1 cellular context compared by ENCODE assay signal in the genomic region with DNA sequence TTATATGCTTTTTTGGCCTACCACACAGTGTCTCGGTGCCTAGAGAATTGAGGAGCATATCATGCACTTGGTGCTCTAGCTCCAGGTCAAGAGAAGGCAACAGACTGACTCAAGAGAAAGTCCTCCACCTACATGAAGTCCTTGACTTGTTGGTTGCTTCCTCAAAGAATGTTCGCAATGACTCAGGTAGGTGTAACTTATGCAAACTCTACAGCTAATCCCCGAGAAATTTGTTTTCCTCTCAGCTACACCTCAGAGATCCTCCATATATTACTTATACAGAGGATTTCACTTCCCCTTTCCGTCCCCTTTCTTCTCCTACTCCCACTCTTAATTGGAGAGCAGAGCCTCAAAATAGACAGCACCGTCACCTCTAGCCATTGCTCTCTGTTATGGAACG.
A peak's percentile ranks its signal among the peaks of the same experiment; 100 is the strongest.
TF ChIP-seq lines count a peak whose summit lies in the region.

No MANE protein-coding gene starts in this region.

TF ChIP-seq in GM12878, 131 proteins besides CTCF, POLR2A, EP300 and RAD21 (continued from another document and continues in another):
- TF ChIP-seq, protein P1, sequence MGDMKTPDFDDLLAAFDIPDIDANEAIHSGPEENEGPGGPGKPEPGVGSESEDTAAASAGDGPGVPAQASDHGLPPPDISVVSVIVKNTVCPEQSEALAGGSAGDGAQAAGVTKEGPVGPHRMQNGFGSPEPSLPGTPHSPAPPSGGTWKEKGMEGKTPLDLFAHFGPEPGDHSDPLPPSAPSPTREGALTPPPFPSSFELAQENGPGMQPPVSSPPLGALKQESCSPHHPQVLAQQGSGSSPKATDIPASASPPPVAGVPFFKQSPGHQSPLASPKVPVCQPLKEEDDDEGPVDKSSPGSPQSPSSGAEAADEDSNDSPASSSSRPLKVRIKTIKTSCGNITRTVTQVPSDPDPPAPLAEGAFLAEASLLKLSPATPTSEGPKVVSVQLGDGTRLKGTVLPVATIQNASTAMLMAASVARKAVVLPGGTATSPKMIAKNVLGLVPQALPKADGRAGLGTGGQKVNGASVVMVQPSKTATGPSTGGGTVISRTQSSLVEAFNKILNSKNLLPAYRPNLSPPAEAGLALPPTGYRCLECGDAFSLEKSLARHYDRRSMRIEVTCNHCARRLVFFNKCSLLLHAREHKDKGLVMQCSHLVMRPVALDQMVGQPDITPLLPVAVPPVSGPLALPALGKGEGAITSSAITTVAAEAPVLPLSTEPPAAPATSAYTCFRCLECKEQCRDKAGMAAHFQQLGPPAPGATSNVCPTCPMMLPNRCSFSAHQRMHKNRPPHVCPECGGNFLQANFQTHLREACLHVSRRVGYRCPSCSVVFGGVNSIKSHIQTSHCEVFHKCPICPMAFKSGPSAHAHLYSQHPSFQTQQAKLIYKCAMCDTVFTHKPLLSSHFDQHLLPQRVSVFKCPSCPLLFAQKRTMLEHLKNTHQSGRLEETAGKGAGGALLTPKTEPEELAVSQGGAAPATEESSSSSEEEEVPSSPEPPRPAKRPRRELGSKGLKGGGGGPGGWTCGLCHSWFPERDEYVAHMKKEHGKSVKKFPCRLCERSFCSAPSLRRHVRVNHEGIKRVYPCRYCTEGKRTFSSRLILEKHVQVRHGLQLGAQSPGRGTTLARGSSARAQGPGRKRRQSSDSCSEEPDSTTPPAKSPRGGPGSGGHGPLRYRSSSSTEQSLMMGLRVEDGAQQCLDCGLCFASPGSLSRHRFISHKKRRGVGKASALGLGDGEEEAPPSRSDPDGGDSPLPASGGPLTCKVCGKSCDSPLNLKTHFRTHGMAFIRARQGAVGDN (IDR thresholded peaks at IDR 0.05), result no peak
- TF ChIP-seq MYB (IDR thresholded peaks at IDR 0.05; ENCODE audit: borderline replicate concordance, low read depth, low read length) (no peak), RB1 (IDR thresholded peaks at IDR 0.05; ENCODE audit: borderline replicate concordance) (no peak), ZNF24 (IDR thresholded peaks at IDR 0.05) (no peak), NFYA (IDR thresholded peaks at IDR 0.05; ENCODE audit: borderline replicate concordance, low read depth, low read length) (no peak), ZNF274 (IDR thresholded peaks at IDR 0.05; ENCODE audit: insufficient read depth, insufficient read length) (no peak), IRF4 (IDR thresholded peaks at IDR 0.05; ENCODE audit: low read depth, low read length) (peak; percentile 61; the same call in 1 of the 2 replicates), TARDBP (IDR thresholded peaks at IDR 0.05; ENCODE audit: borderline replicate concordance) (no peak), SREBF1 (IDR thresholded peaks at IDR 0.05; ENCODE audit: low read length) (no peak), JUND (IDR thresholded peaks at IDR 0.05; ENCODE audit: low read depth, low read length) (peak; percentile 38; the same call in 1 of the 2 replicates), HDAC6 (IDR thresholded peaks at IDR 0.05; ENCODE audit: unreplicated experiment) (no peak), RELA (IDR thresholded peaks at IDR 0.05; ENCODE audit: borderline replicate concordance, partially characterized antibody) (no peak), PAX5 (IDR thresholded peaks at IDR 0.05; ENCODE audit: borderline replicate concordance, low read depth, low read length) (peak; percentile 19; the same call in 1 of the 2 replicates), KLF5 (IDR thresholded peaks at IDR 0.05; ENCODE audit: partially characterized antibody) (no peak), CBFB (IDR thresholded peaks at IDR 0.05; ENCODE audit: low read depth) (no peak), BMI1 (IDR thresholded peaks at IDR 0.05; ENCODE audit: borderline replicate concordance) (peak; percentile 74; the same call in 1 of the 2 replicates), ZNF217 (IDR thresholded peaks at IDR 0.05) (peak; percentile 82), NR2C2 (IDR thresholded peaks at IDR 0.05; ENCODE audit: borderline replicate concordance, control insufficient read depth, insufficient read length, low read depth) (no peak), FOXK2 (IDR thresholded peaks at IDR 0.05) (no peak), STAT3 (IDR thresholded peaks at IDR 0.05; ENCODE audit: low read depth, low read length) (no peak), HCFC1 (IDR thresholded peaks at IDR 0.05; ENCODE audit: low read length) (no peak), SMARCA5 (IDR thresholded peaks at IDR 0.05) (no peak), ZNF384 (IDR thresholded peaks at IDR 0.05; ENCODE audit: borderline replicate concordance, low read depth, low read length) (no peak)
- TF ChIP-seq, protein P2, sequence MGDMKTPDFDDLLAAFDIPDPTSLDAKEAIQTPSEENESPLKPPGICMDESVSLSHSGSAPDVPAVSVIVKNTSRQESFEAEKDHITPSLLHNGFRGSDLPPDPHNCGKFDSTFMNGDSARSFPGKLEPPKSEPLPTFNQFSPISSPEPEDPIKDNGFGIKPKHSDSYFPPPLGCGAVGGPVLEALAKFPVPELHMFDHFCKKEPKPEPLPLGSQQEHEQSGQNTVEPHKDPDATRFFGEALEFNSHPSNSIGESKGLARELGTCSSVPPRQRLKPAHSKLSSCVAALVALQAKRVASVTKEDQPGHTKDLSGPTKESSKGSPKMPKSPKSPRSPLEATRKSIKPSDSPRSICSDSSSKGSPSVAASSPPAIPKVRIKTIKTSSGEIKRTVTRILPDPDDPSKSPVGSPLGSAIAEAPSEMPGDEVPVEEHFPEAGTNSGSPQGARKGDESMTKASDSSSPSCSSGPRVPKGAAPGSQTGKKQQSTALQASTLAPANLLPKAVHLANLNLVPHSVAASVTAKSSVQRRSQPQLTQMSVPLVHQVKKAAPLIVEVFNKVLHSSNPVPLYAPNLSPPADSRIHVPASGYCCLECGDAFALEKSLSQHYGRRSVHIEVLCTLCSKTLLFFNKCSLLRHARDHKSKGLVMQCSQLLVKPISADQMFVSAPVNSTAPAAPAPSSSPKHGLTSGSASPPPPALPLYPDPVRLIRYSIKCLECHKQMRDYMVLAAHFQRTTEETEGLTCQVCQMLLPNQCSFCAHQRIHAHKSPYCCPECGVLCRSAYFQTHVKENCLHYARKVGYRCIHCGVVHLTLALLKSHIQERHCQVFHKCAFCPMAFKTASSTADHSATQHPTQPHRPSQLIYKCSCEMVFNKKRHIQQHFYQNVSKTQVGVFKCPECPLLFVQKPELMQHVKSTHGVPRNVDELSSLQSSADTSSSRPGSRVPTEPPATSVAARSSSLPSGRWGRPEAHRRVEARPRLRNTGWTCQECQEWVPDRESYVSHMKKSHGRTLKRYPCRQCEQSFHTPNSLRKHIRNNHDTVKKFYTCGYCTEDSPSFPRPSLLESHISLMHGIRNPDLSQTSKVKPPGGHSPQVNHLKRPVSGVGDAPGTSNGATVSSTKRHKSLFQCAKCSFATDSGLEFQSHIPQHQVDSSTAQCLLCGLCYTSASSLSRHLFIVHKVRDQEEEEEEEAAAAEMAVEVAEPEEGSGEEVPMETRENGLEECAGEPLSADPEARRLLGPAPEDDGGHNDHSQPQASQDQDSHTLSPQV (IDR thresholded peaks at IDR 0.05), result no peak
- TF ChIP-seq, protein P3, sequence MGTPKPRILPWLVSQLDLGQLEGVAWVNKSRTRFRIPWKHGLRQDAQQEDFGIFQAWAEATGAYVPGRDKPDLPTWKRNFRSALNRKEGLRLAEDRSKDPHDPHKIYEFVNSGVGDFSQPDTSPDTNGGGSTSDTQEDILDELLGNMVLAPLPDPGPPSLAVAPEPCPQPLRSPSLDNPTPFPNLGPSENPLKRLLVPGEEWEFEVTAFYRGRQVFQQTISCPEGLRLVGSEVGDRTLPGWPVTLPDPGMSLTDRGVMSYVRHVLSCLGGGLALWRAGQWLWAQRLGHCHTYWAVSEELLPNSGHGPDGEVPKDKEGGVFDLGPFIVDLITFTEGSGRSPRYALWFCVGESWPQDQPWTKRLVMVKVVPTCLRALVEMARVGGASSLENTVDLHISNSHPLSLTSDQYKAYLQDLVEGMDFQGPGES (IDR thresholded peaks at IDR 0.05), result no peak
- TF ChIP-seq, protein P4, sequence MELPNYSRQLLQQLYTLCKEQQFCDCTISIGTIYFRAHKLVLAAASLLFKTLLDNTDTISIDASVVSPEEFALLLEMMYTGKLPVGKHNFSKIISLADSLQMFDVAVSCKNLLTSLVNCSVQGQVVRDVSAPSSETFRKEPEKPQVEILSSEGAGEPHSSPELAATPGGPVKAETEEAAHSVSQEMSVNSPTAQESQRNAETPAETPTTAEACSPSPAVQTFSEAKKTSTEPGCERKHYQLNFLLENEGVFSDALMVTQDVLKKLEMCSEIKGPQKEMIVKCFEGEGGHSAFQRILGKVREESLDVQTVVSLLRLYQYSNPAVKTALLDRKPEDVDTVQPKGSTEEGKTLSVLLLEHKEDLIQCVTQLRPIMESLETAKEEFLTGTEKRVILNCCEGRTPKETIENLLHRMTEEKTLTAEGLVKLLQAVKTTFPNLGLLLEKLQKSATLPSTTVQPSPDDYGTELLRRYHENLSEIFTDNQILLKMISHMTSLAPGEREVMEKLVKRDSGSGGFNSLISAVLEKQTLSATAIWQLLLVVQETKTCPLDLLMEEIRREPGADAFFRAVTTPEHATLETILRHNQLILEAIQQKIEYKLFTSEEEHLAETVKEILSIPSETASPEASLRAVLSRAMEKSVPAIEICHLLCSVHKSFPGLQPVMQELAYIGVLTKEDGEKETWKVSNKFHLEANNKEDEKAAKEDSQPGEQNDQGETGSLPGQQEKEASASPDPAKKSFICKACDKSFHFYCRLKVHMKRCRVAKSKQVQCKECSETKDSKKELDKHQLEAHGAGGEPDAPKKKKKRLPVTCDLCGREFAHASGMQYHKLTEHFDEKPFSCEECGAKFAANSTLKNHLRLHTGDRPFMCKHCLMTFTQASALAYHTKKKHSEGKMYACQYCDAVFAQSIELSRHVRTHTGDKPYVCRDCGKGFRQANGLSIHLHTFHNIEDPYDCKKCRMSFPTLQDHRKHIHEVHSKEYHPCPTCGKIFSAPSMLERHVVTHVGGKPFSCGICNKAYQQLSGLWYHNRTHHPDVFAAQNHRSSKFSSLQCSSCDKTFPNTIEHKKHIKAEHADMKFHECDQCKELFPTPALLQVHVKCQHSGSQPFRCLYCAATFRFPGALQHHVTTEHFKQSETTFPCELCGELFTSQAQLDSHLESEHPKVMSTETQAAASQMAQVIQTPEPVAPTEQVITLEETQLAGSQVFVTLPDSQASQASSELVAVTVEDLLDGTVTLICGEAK (IDR thresholded peaks at IDR 0.05; ENCODE audit: borderline replicate concordance), result no peak
- TF ChIP-seq, protein P5, sequence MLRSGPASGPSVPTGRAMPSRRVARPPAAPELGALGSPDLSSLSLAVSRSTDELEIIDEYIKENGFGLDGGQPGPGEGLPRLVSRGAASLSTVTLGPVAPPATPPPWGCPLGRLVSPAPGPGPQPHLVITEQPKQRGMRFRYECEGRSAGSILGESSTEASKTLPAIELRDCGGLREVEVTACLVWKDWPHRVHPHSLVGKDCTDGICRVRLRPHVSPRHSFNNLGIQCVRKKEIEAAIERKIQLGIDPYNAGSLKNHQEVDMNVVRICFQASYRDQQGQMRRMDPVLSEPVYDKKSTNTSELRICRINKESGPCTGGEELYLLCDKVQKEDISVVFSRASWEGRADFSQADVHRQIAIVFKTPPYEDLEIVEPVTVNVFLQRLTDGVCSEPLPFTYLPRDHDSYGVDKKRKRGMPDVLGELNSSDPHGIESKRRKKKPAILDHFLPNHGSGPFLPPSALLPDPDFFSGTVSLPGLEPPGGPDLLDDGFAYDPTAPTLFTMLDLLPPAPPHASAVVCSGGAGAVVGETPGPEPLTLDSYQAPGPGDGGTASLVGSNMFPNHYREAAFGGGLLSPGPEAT (IDR thresholded peaks at IDR 0.05; ENCODE audit: low read depth), result peak; percentile 89
- TF ChIP-seq, protein P6, sequence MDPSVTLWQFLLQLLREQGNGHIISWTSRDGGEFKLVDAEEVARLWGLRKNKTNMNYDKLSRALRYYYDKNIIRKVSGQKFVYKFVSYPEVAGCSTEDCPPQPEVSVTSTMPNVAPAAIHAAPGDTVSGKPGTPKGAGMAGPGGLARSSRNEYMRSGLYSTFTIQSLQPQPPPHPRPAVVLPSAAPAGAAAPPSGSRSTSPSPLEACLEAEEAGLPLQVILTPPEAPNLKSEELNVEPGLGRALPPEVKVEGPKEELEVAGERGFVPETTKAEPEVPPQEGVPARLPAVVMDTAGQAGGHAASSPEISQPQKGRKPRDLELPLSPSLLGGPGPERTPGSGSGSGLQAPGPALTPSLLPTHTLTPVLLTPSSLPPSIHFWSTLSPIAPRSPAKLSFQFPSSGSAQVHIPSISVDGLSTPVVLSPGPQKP (IDR thresholded peaks at IDR 0.05; ENCODE audit: low read depth, low read length), result no peak
- TF ChIP-seq, protein P7, sequence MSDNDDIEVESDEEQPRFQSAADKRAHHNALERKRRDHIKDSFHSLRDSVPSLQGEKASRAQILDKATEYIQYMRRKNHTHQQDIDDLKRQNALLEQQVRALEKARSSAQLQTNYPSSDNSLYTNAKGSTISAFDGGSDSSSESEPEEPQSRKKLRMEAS (IDR thresholded peaks at IDR 0.05; ENCODE audit: low read depth, low read length), result no peak
- TF ChIP-seq, protein P8, sequence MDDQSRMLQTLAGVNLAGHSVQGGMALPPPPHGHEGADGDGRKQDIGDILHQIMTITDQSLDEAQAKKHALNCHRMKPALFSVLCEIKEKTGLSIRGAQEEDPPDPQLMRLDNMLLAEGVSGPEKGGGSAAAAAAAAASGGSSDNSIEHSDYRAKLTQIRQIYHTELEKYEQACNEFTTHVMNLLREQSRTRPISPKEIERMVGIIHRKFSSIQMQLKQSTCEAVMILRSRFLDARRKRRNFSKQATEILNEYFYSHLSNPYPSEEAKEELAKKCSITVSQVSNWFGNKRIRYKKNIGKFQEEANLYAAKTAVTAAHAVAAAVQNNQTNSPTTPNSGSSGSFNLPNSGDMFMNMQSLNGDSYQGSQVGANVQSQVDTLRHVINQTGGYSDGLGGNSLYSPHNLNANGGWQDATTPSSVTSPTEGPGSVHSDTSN (IDR thresholded peaks at IDR 0.05; ENCODE audit: insufficient replicate concordance, low read depth, low read length), result no peak
- TF ChIP-seq, protein P9, sequence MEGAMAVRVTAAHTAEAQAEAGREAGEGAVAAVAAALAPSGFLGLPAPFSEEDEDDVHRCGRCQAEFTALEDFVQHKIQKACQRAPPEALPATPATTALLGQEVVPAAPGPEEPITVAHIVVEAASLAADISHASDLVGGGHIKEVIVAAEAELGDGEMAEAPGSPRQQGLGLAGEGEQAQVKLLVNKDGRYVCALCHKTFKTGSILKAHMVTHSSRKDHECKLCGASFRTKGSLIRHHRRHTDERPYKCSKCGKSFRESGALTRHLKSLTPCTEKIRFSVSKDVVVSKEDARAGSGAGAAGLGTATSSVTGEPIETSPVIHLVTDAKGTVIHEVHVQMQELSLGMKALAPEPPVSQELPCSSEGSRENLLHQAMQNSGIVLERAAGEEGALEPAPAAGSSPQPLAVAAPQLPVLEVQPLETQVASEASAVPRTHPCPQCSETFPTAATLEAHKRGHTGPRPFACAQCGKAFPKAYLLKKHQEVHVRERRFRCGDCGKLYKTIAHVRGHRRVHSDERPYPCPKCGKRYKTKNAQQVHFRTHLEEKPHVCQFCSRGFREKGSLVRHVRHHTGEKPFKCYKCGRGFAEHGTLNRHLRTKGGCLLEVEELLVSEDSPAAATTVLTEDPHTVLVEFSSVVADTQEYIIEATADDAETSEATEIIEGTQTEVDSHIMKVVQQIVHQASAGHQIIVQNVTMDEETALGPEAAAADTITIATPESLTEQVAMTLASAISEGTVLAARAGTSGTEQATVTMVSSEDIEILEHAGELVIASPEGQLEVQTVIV (IDR thresholded peaks at IDR 0.05; ENCODE audit: borderline replicate concordance, partially characterized antibody), result no peak
